Comparison of ENCODE assay signal across 9 cellular contexts in genomic region chr7:20748853-20749252, GRCh38. TPM values are rescaled to one million over a fixed set of nuclear protein-coding genes. Genes with fewer than 3 reads are reported as not detected.
"Had no signal": no experiment of that assay in that cellular context is flagged by ENCODE, and none has a peak within 500 bp of the region (broad histone marks: within the 10 kb centered on the region; RNA-seq: fewer than 3 reads in every experiment).

No MANE protein-coding gene starts in this region.

- ATAC-seq: GM12878 had no signal

- H3K4me3 ChIP-seq: GM12878 had no signal

- DNase-seq: GDM1, GF-D8 had no signal

- FAIRE-seq: G401.6, GM12878, GM12891, GM12892, GM18507, GM19239 had no signal

RNA-seq across cellular contexts. Expression of gene SP8, which starts 37.8 kb away (rescaled TPM):
- total RNA-seq: G401, GM12878 had no signal
- polyA plus RNA-seq: GM12878 had no signal
